In the genomic region with DNA sequence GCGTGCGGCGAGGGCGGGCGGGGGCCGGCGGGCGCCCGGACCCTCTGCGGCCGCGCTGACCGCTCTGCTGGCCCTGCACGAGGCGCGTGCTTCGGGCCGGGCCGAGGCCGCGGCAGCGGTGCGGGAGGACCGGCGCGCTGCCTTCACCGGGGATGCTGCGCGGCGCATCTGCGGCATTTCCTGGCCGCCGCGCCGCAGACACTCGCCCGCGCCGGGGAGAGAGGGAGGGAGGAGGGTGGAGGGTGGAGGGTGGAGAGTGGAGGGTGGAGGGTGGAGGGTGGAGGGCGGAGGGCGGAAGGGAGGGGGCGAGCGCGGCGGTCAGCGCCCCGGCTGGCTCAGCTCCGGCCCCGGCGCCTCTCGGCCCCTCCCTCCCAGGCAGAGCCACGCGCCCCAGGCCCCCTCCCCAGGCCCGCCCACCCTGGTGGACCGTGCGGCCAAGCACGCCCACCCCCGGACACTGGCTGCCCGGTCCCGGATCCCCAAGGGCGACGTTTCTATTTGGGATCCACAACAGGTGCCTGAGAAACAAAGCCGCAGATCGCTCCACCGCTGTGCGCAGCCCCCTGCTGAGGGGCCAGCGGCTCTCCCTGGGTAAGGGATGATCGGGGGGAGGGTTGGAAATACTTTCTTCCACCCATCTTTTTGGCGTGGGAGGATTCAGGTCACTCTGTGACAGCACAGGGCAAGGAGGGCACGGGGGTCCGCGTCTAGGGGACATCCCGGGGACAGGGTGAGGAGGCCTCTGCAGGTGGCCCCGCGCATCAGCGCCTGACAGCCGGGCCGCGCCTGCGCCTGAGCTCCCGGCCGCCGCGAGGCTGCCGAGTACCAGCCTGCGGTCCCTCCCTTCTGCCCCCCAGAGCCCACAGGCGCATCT, we compare ENCODE assay signal across 1 cellular context.
TF ChIP-seq lines count a peak whose summit lies in the region.

No MANE protein-coding gene starts in this region.

TF ChIP-seq in HepG2, 621 proteins besides CTCF, POLR2A, EP300 and RAD21 (continued from another document and continues in another):
- TF ChIP-seq, protein P1, sequence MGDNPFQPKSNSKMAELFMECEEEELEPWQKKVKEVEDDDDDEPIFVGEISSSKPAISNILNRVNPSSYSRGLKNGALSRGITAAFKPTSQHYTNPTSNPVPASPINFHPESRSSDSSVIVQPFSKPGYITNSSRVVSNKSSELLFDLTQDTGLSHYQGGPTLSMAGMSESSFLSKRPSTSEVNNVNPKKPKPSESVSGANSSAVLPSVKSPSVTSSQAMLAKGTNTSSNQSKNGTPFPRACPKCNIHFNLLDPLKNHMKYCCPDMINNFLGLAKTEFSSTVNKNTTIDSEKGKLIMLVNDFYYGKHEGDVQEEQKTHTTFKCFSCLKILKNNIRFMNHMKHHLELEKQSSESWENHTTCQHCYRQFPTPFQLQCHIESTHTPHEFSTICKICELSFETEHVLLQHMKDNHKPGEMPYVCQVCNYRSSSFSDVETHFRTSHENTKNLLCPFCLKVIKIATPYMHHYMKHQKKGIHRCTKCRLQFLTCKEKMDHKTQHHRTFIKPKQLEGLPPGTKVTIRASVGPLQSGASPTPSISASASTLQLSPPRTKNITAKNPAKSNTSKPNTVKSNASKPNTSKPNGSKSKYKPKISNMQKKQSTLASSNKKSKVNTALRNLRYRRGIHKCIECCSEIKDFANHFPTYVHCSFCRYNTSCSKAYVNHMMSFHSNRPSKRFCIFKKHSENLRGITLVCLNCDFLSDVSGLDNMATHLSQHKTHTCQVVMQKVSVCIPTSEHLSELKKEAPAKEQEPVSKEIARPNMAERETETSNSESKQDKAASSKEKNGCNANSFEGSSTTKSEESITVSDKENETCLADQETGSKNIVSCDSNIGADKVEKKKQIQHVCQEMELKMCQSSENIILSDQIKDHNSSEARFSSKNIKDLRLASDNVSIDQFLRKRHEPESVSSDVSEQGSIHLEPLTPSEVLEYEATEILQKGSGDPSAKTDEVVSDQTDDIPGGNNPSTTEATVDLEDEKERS (CRISPR knock-in tag; IDR thresholded peaks at IDR 0.05) = no peak; the same call in 1 of the 2 replicates
- TF ChIP-seq, protein P2, sequence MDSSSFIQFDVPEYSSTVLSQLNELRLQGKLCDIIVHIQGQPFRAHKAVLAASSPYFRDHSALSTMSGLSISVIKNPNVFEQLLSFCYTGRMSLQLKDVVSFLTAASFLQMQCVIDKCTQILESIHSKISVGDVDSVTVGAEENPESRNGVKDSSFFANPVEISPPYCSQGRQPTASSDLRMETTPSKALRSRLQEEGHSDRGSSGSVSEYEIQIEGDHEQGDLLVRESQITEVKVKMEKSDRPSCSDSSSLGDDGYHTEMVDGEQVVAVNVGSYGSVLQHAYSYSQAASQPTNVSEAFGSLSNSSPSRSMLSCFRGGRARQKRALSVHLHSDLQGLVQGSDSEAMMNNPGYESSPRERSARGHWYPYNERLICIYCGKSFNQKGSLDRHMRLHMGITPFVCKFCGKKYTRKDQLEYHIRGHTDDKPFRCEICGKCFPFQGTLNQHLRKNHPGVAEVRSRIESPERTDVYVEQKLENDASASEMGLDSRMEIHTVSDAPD (CRISPR knock-in tag; IDR thresholded peaks at IDR 0.05) = no peak
- TF ChIP-seq, protein P3, sequence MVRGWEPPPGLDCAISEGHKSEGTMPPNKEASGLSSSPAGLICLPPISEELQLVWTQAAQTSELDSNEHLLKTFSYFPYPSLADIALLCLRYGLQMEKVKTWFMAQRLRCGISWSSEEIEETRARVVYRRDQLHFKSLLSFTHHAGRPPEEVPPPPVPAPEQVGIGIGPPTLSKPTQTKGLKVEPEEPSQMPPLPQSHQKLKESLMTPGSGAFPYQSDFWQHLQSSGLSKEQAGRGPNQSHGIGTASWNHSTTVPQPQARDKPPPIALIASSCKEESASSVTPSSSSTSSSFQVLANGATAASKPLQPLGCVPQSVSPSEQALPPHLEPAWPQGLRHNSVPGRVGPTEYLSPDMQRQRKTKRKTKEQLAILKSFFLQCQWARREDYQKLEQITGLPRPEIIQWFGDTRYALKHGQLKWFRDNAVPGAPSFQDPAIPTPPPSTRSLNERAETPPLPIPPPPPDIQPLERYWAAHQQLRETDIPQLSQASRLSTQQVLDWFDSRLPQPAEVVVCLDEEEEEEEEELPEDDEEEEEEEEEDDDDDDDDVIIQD (CRISPR knock-in tag; IDR thresholded peaks at IDR 0.05; ENCODE audit: low read depth) = no peak
- TF ChIP-seq FOXC1 (CRISPR knock-in tag; IDR thresholded peaks at IDR 0.05; ENCODE audit: borderline replicate concordance) (peak; percentile 65), HNF4G (IDR thresholded peaks at IDR 0.05; ENCODE audit: borderline replicate concordance, low read depth, low read length) (no peak), HNF4G (CRISPR knock-in tag; IDR thresholded peaks at IDR 0.05; ENCODE audit: borderline replicate concordance, low read depth) (no peak), KLF15 (CRISPR knock-in tag; IDR thresholded peaks at IDR 0.05; ENCODE audit: borderline replicate concordance) (no peak), NR2C2 (CRISPR knock-in tag; IDR thresholded peaks at IDR 0.05; ENCODE audit: borderline replicate concordance) (no peak), ZFAT (CRISPR knock-in tag; conservative IDR thresholded peaks at IDR 0.05) (no peak), ZNF562 (CRISPR knock-in tag; IDR thresholded peaks at IDR 0.05; ENCODE audit: borderline replicate concordance) (no peak), SP1 (IDR thresholded peaks at IDR 0.05) (no peak), SP1 (CRISPR knock-in tag; IDR thresholded peaks at IDR 0.05) (peak; percentile 32; the same call in 1 of the 2 replicates), ZNF260 (CRISPR knock-in tag; IDR thresholded peaks at IDR 0.05; ENCODE audit: borderline replicate concordance, low read depth) (no peak), ARID5B (CRISPR knock-in tag; IDR thresholded peaks at IDR 0.05) (peak; percentile 51; the same call in 1 of the 2 replicates), HMG20B (CRISPR knock-in tag; conservative IDR thresholded peaks at IDR 0.05) (no peak), THAP7 (CRISPR knock-in tag; IDR thresholded peaks at IDR 0.05) (no peak), ZNF580 (CRISPR knock-in tag; IDR thresholded peaks at IDR 0.05; ENCODE audit: borderline replicate concordance, low read depth) (0 out of 2 replicates have a peak, but pooled peaks have one; percentile 37), ZNF136 (CRISPR knock-in tag; IDR thresholded peaks at IDR 0.05; ENCODE audit: low read depth) (no peak), TBX2 (CRISPR knock-in tag; IDR thresholded peaks at IDR 0.05; ENCODE audit: borderline replicate concordance) (no peak; the same call in 1 of the 2 replicates), ZSCAN5A (CRISPR knock-in tag; IDR thresholded peaks at IDR 0.05; ENCODE audit: borderline replicate concordance) (no peak), GATAD2A (CRISPR knock-in tag; IDR thresholded peaks at IDR 0.05) (no peak), ZNF616 (CRISPR knock-in tag; IDR thresholded peaks at IDR 0.05; ENCODE audit: low read depth) (no peak; the same call in 1 of the 2 replicates), GTF2F1 (IDR thresholded peaks at IDR 0.05; ENCODE audit: low read length) (0 out of 2 replicates have a peak, but pooled peaks have one; percentile 41), ZNF569 (CRISPR knock-in tag; IDR thresholded peaks at IDR 0.05; ENCODE audit: borderline replicate concordance) (no peak), ZNF543 (CRISPR knock-in tag; IDR thresholded peaks at IDR 0.05) (no peak), ZNF333 (CRISPR knock-in tag; IDR thresholded peaks at IDR 0.05; ENCODE audit: borderline replicate concordance) (no peak), FOSL2 (CRISPR knock-in tag; IDR thresholded peaks at IDR 0.05) (peak; percentile 35; the same call in 1 of the 2 replicates), ZNF891 (CRISPR knock-in tag; IDR thresholded peaks at IDR 0.05) (no peak), SAP130 (CRISPR knock-in tag; IDR thresholded peaks at IDR 0.05; ENCODE audit: low read depth) (peak; percentile 66), NPAS2 (CRISPR knock-in tag; IDR thresholded peaks at IDR 0.05; ENCODE audit: borderline replicate concordance) (no peak)
- TF ChIP-seq, protein P4, sequence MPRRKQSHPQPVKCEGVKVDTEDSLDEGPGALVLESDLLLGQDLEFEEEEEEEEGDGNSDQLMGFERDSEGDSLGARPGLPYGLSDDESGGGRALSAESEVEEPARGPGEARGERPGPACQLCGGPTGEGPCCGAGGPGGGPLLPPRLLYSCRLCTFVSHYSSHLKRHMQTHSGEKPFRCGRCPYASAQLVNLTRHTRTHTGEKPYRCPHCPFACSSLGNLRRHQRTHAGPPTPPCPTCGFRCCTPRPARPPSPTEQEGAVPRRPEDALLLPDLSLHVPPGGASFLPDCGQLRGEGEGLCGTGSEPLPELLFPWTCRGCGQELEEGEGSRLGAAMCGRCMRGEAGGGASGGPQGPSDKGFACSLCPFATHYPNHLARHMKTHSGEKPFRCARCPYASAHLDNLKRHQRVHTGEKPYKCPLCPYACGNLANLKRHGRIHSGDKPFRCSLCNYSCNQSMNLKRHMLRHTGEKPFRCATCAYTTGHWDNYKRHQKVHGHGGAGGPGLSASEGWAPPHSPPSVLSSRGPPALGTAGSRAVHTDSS (CRISPR knock-in tag; conservative IDR thresholded peaks at IDR 0.05) = no peak
- TF ChIP-seq, protein P5, sequence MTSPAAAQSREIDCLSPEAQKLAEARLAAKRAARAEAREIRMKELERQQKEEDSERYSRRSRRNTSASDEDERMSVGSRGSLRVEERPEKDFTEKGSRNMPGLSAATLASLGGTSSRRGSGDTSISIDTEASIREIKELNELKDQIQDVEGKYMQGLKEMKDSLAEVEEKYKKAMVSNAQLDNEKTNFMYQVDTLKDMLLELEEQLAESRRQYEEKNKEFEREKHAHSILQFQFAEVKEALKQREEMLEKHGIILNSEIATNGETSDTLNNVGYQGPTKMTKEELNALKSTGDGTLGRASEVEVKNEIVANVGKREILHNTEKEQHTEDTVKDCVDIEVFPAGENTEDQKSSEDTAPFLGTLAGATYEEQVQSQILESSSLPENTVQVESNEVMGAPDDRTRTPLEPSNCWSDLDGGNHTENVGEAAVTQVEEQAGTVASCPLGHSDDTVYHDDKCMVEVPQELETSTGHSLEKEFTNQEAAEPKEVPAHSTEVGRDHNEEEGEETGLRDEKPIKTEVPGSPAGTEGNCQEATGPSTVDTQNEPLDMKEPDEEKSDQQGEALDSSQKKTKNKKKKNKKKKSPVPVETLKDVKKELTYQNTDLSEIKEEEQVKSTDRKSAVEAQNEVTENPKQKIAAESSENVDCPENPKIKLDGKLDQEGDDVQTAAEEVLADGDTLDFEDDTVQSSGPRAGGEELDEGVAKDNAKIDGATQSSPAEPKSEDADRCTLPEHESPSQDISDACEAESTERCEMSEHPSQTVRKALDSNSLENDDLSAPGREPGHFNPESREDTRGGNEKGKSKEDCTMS (CRISPR knock-in tag; conservative IDR thresholded peaks at IDR 0.05) = no peak
- TF ChIP-seq, protein P6, sequence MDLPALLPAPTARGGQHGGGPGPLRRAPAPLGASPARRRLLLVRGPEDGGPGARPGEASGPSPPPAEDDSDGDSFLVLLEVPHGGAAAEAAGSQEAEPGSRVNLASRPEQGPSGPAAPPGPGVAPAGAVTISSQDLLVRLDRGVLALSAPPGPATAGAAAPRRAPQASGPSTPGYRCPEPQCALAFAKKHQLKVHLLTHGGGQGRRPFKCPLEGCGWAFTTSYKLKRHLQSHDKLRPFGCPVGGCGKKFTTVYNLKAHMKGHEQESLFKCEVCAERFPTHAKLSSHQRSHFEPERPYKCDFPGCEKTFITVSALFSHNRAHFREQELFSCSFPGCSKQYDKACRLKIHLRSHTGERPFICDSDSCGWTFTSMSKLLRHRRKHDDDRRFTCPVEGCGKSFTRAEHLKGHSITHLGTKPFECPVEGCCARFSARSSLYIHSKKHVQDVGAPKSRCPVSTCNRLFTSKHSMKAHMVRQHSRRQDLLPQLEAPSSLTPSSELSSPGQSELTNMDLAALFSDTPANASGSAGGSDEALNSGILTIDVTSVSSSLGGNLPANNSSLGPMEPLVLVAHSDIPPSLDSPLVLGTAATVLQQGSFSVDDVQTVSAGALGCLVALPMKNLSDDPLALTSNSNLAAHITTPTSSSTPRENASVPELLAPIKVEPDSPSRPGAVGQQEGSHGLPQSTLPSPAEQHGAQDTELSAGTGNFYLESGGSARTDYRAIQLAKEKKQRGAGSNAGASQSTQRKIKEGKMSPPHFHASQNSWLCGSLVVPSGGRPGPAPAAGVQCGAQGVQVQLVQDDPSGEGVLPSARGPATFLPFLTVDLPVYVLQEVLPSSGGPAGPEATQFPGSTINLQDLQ (CRISPR knock-in tag; IDR thresholded peaks at IDR 0.05) = no peak
